18 cellular contexts compared by ENCODE assay signal in genomic region chr5:115352571-115352970, GRCh38. TPM values are rescaled to one million over a fixed set of nuclear protein-coding genes. Genes with fewer than 3 reads are reported as not detected.
A peak's percentile ranks its signal among the peaks of the same experiment; 100 is the strongest.
DNase-seq lines count a peak whose midpoint lies in the region; ATAC-seq, FAIRE-seq and TF ChIP-seq lines count a peak whose summit lies in the region.
"Had no signal": no experiment of that assay in that cellular context is flagged by ENCODE, and none has a peak within 500 bp of the region (broad histone marks: within the 10 kb centered on the region; RNA-seq: fewer than 3 reads in every experiment).

No MANE protein-coding gene starts in this region.

- CTCF ChIA-PET in A549 (lab: Yijun Ruan, JAX), result interaction anchor here (0.9 to 1.7 kb wide), 4 partner anchors 25 to 260 kb away, joined by 3 read pairs; no protein-coding TSS in a partner anchor

- intact Hi-C loops in activated T-helper 1 cell treated with anti-CD3 and anti-CD28 coated beads, Interleukin-12 subunit alpha, Interleukin-12 subunit beta, Interleukin-2, Interleukin-4 antibody, amounts not matched to agents 30 ng/mL and 10 ng/mL and 1 ng/mL, durations not matched to agents 14 hours and 24 hours and 36 hours (cut with micrococcal nuclease), result no loop called here

- H3K9me2 ChIP-seq in neural cell (ENCODE audit: insufficient read depth, low read length), result no peaks in the 10 kb centered on the region

- peak overlapping the region; percentile 2; the same call in 1 of the 2 replicates for H3K27ac Mint-ChIP-seq in HFFc6
- H3K27ac Mint-ChIP-seq in activated T-helper 1 cell treated with anti-CD3 and anti-CD28 coated beads, Interleukin-12 subunit alpha, Interleukin-12 subunit beta, Interleukin-2, Interleukin-4 antibody, amounts not matched to agents 30 ng/mL and 10 ng/mL and 1 ng/mL, durations not matched to agents 14 hours and 24 hours and 36 hours, result no peak overlapping the region
- H3K27ac Mint-ChIP-seq: CD8-positive, alpha-beta T cell had no signal

- 88% methylated on average over 2 of the region's 2 CpGs for whole genome bisulfite sequencing in A549 (ENCODE audit: missing lambda C conversion rate)
- WGBS in small intestine, 3 donors, result 81 to 98% (median 91%) methylated on average over 2 of the region's 2 CpGs

- DNase-seq in A549 (ENCODE audit: low read depth in 1 of 2, low spot score in 1 of 2) (no peak), HFFc6 (no peak), small intestine (no peak)
- no peak for DNase-seq in activated T-helper 1 cell treated with anti-CD3 and anti-CD28 coated beads, Interleukin-12 subunit alpha, Interleukin-12 subunit beta, Interleukin-2, Interleukin-4 antibody, amounts not matched to agents 30 ng/mL and 10 ng/mL and 1 ng/mL, durations not matched to agents 14 hours and 24 hours and 36 hours (ENCODE audit: low spot score)
- DNase-seq: 8988T; C1 segment of cervical spinal cord; Caco-2; CD4-positive, CD25-positive, alpha-beta regulatory T cell; CD8-positive, alpha-beta T cell; DMS153; DND-41; GM23248; H9 had no signal

- H3K9me3 Mint-ChIP-seq in HFFc6, result no peaks in the 10 kb centered on the region
- H3K9me3 Mint-ChIP-seq in activated T-helper 1 cell treated with anti-CD3 and anti-CD28 coated beads, Interleukin-12 subunit alpha, Interleukin-12 subunit beta, Interleukin-2, Interleukin-4 antibody, amounts not matched to agents 30 ng/mL and 10 ng/mL and 1 ng/mL, durations not matched to agents 14 hours and 24 hours and 36 hours, result no peaks in the 10 kb centered on the region
- H3K9me3 Mint-ChIP-seq: CD8-positive, alpha-beta T cell had no signal

- H3K9ac ChIP-seq in neural cell (ENCODE audit: low read length), result no peak overlapping the region
- H3K9ac ChIP-seq: GM23248 had no signal

- ATAC-seq in A549, result no peak
- no peak for ATAC-seq in HG02840 (IDR thresholded peaks at IDR 0.05; ENCODE audit: low FRiP score, unreplicated experiment)
- ATAC-seq: CD8-positive, alpha-beta T cell; HCT116 had no signal

- POLR2A ChIA-PET in A549 (lab: Yijun Ruan, JAX), result interaction anchor here (1.0 kb wide), 1 partner anchor 14 kb away, joined by 3 read pairs; no protein-coding TSS in a partner anchor

- H3K4me1 ChIP-seq in A549, result peaks cover 40% of the 10 kb centered on the region
- H3K4me1 ChIP-seq in small intestine (ENCODE audit: control insufficient read depth in 2 of 2, insufficient read depth in 1 of 2, low read depth in 1 of 2, low read length in 1 of 2), result peaks cover 0 to 6% of the 10 kb centered on the region in 2 donors

- TF ChIP-seq EP300 in A549 (IDR thresholded peaks at IDR 0.05) (no peak), neural cell (conservative IDR thresholded peaks at IDR 0.05; ENCODE audit: poor library complexity, severe bottlenecking) (no peak)

- H2AFZ ChIP-seq in neural cell (ENCODE audit: low read depth, low read length), result no peak overlapping the region
- H2AFZ ChIP-seq: GM23248 had no signal

- no peaks in the 10 kb centered on the region for H4K20me1 ChIP-seq in neural cell (ENCODE audit: insufficient read depth)

- no peak overlapping the region for H3K4me3 ChIP-seq in A549
- H3K4me3 ChIP-seq in neural cell (ENCODE audit: low read length), result no peak overlapping the region
- no peak overlapping the region for H3K4me3 ChIP-seq in small intestine (ENCODE audit: low read depth in 1 of 2, low read length in 2 of 2)
- H3K4me3 ChIP-seq: GM23248 had no signal

- no peak overlapping the region for H3K4me3 Mint-ChIP-seq in HFFc6
- H3K4me3 Mint-ChIP-seq in activated T-helper 1 cell treated with anti-CD3 and anti-CD28 coated beads, Interleukin-12 subunit alpha, Interleukin-12 subunit beta, Interleukin-2, Interleukin-4 antibody, amounts not matched to agents 30 ng/mL and 10 ng/mL and 1 ng/mL, durations not matched to agents 14 hours and 24 hours and 36 hours, result no peak overlapping the region
- H3K4me3 Mint-ChIP-seq: CD4-positive, CD25-positive, alpha-beta regulatory T cell; CD8-positive, alpha-beta T cell; H9 had no signal

- no peaks in the 10 kb centered on the region for H3K79me2 ChIP-seq in neural cell (replicated peaks; ENCODE audit: insufficient read depth, low read length)

- H3F3A ChIP-seq in neural cell (ENCODE audit: insufficient read depth, low read length, poor library complexity, severe bottlenecking), result no peaks in the 10 kb centered on the region

- no peaks in the 10 kb centered on the region for H3K27me3 ChIP-seq in neural cell (ENCODE audit: insufficient read depth, low read depth, low read length)
- no peaks in the 10 kb centered on the region for H3K27me3 ChIP-seq in small intestine (ENCODE audit: control insufficient read depth in 2 of 2, insufficient read depth in 2 of 2, low read length in 2 of 2)

- TF ChIP-seq RAD21 in A549 (conservative IDR thresholded peaks at IDR 0.05 in 1 of 2, IDR thresholded peaks at IDR 0.05 in 1 of 2), result no peak
- TF ChIP-seq RAD21 in neural cell (conservative IDR thresholded peaks at IDR 0.05), result no peak

- no peak for TF ChIP-seq POLR2A in A549 (IDR thresholded peaks at IDR 0.05; ENCODE audit: low read length)

- H3K36me3 Mint-ChIP-seq in HFFc6 (ENCODE audit: low read depth), result no peaks in the 10 kb centered on the region
- no peaks in the 10 kb centered on the region for H3K36me3 Mint-ChIP-seq in activated T-helper 1 cell treated with anti-CD3 and anti-CD28 coated beads, Interleukin-12 subunit alpha, Interleukin-12 subunit beta, Interleukin-2, Interleukin-4 antibody, amounts not matched to agents 30 ng/mL and 10 ng/mL and 1 ng/mL, durations not matched to agents 14 hours and 24 hours and 36 hours (ENCODE audit: low read depth)
- H3K36me3 Mint-ChIP-seq: CD4-positive, CD25-positive, alpha-beta regulatory T cell; CD8-positive, alpha-beta T cell had no signal

- H3K9me3 ChIP-seq in A549, result no peaks in the 10 kb centered on the region
- H3K9me3 ChIP-seq in neural cell (ENCODE audit: low read length), result no peaks in the 10 kb centered on the region
- no peaks in the 10 kb centered on the region for H3K9me3 ChIP-seq in small intestine (ENCODE audit: control insufficient read depth, low read depth)
- H3K9me3 ChIP-seq: Caco-2 had no signal

- peaks cover 38% of the 10 kb centered on the region for H3K4me1 Mint-ChIP-seq in HFFc6 (ENCODE audit: low read depth)
- no peaks in the 10 kb centered on the region for H3K4me1 Mint-ChIP-seq in activated T-helper 1 cell treated with anti-CD3 and anti-CD28 coated beads, Interleukin-12 subunit alpha, Interleukin-12 subunit beta, Interleukin-2, Interleukin-4 antibody, amounts not matched to agents 30 ng/mL and 10 ng/mL and 1 ng/mL, durations not matched to agents 14 hours and 24 hours and 36 hours (ENCODE audit: low read depth)
- H3K4me1 Mint-ChIP-seq: CD4-positive, CD25-positive, alpha-beta regulatory T cell had no signal

- H3K27me3 Mint-ChIP-seq in HFFc6 (ENCODE audit: insufficient read depth), result no peaks in the 10 kb centered on the region; the same call in 1 of the 2 replicates
- H3K27me3 Mint-ChIP-seq in activated T-helper 1 cell treated with anti-CD3 and anti-CD28 coated beads, Interleukin-12 subunit alpha, Interleukin-12 subunit beta, Interleukin-2, Interleukin-4 antibody, amounts not matched to agents 30 ng/mL and 10 ng/mL and 1 ng/mL, durations not matched to agents 14 hours and 24 hours and 36 hours (ENCODE audit: insufficient read depth), result peaks cover 11% of the 10 kb centered on the region

- H3K36me3 ChIP-seq in neural cell (ENCODE audit: insufficient read depth, low read length), result no peaks in the 10 kb centered on the region
- H3K36me3 ChIP-seq in small intestine (ENCODE audit: control insufficient read depth in 2 of 2, insufficient read depth in 2 of 2, low read length in 2 of 2), result no peaks in the 10 kb centered on the region

- TF ChIP-seq CTCF in A549 (IDR thresholded peaks at IDR 0.05), result no peak
- TF ChIP-seq CTCF in HFFc6 (IDR thresholded peaks at IDR 0.05), result no peak
- TF ChIP-seq CTCF in neural cell (IDR thresholded peaks at IDR 0.05; ENCODE audit: poor library complexity, severe bottlenecking), result no peak

- no peak overlapping the region for H3K4me2 ChIP-seq in A549
- no peak overlapping the region for H3K4me2 ChIP-seq in neural cell (ENCODE audit: low read length)

- no peak for FAIRE-seq in A549 (lab: Jason Lieb, UNC)
- FAIRE-seq in small intestine (lab: Jason Lieb, UNC), result no peak
- FAIRE-seq: G401.6, GM19239 had no signal

- 0 out of 6 replicates have a peak overlapping the region, but pooled peaks of 1 of the 2 experiments have one; percentile 34 for H3K27ac ChIP-seq in A549
- peak overlapping the region; percentile 40 for H3K27ac ChIP-seq in neural cell (ENCODE audit: low read length)
- H3K27ac ChIP-seq in small intestine (ENCODE audit: low read depth in 1 of 2, low read length in 1 of 2), result no peak overlapping the region

TF ChIP-seq in A549, 52 proteins besides CTCF, POLR2A, EP300 and RAD21:
- TF ChIP-seq MAFK (IDR thresholded peaks at IDR 0.05; ENCODE audit: partially characterized antibody) (peak; percentile 18), KDM5A (IDR thresholded peaks at IDR 0.05) (no peak)
TF ChIP-seq in A549: peak in this region for 1.

TF ChIP-seq in neural cell, 6 proteins besides CTCF, POLR2A, EP300 and RAD21 (continues in another document):
- TF ChIP-seq SMC3 (conservative IDR thresholded peaks at IDR 0.05; ENCODE audit: poor library complexity) (no peak), EZH2 (IDR thresholded peaks at IDR 0.05; ENCODE audit: borderline replicate concordance, insufficient read depth, low read length, poor library complexity, severe bottlenecking) (no peak), POLR2AphosphoS5 (IDR thresholded peaks at IDR 0.05) (no peak), MXI1 (conservative IDR thresholded peaks at IDR 0.05; ENCODE audit: poor library complexity, severe bottlenecking) (no peak)

RNA-seq across cellular contexts. Expression of gene CCDC112, which starts 56.1 kb away (rescaled TPM):
- 3.5 and 8.6 TPM in 2 replicates for polyA plus RNA-seq in A549 (2011; rRNA removed)
- 1.6 and 1.7 TPM in 2 replicates for polyA plus RNA-seq in A549 (2012; cell fraction: cytosol; rRNA removed)
- polyA plus RNA-seq in A549 (2012; cell fraction: nucleus; rRNA removed), result 1.2 and 1.5 TPM in 2 replicates
- polyA plus RNA-seq in A549 (2017; fragmentation: RNase III; extraction: RNeasy Plus Mini Kit Qiagen cat#74134 plus additional on column Dnase treatment), result 5.8 to 7.1 TPM (median 6.4 TPM) in 3 replicates
- polyA minus RNA-seq in A549 (2011; rRNA and poly(A)+ RNA removed), result 0.44 and 0.45 TPM in 2 replicates
- total RNA-seq in HFFc6 (2021; fragmentation: NEBNext Ultra II Directional; extraction: Animal tissue kit (Norgen Biotek cat#: 25700)), result 1 to 10 TPM; 3.7 to 6.9 (median 5.7) TPM
- polyA plus RNA-seq in neural cell, result 66.2 and 76.7 TPM in 2 replicates
- polyA minus RNA-seq in neural cell, result 101 and 113 TPM in 2 replicates
- polyA plus RNA-seq in small intestine, result 1 to 10 TPM; 4.9 to 7.8 (median 7.2) TPM
- 0.22 and 0.29 TPM in 2 replicates for total RNA-seq in activated T-helper 1 cell treated with anti-CD3 and anti-CD28 coated beads, Interleukin-12 subunit alpha, Interleukin-12 subunit beta, Interleukin-2, Interleukin-4 antibody, amounts not matched to agents 30 ng/mL and 10 ng/mL and 1 ng/mL, durations not matched to agents 14 hours and 24 hours and 36 hours
